ENCODE assay signal across 1 cellular context in genomic region chr21:33491373-33492102, GRCh38.
TF ChIP-seq lines count a peak whose summit lies in the region.

Gene DNAJC28 (minus strand): TSS chr21:33491716. CDS start chr21:33489393, 2,323 bp downstream.

TF ChIP-seq in K562, 482 proteins besides CTCF, POLR2A, EP300 and RAD21 (continued from another document and continues in another):
- TF ChIP-seq HDAC1 (IDR thresholded peaks at IDR 0.05) = peak in 1 of 2 experiments; percentile 94; a peak in 2 of 4 replicates
- peak; percentile 99 for TF ChIP-seq NRF1 (conservative IDR thresholded peaks at IDR 0.05 in 1 of 2, IDR thresholded peaks at IDR 0.05 in 1 of 2)
- 0 out of 2 replicates have a peak, but pooled peaks have one; percentile 33 for TF ChIP-seq CBFA2T3 (IDR thresholded peaks at IDR 0.05)
- 0 out of 4 replicates have a peak, but pooled peaks of 1 of the 2 experiments have one; percentile 19 for TF ChIP-seq ZNF639 (CRISPR knock-in tag; conservative IDR thresholded peaks at IDR 0.05 in 1 of 2, IDR thresholded peaks at IDR 0.05 in 1 of 2)
- no peak for TF ChIP-seq ZNF280B (CRISPR knock-in tag; IDR thresholded peaks at IDR 0.05)
- peak; percentile 84 for TF ChIP-seq EP400 (IDR thresholded peaks at IDR 0.05)
- peak; percentile 97 for TF ChIP-seq ZBTB2 (IDR thresholded peaks at IDR 0.05)
- TF ChIP-seq KLF1 (tag; IDR thresholded peaks at IDR 0.05) = peak; percentile 63
- TF ChIP-seq TAF1 (IDR thresholded peaks at IDR 0.05; ENCODE audit: control insufficient read depth, extremely low read depth, insufficient read depth, low read length, severe bottlenecking) = peak; percentile 39
- TF ChIP-seq ATF3 (IDR thresholded peaks at IDR 0.05) = peak; percentile 32; the same call in 1 of the 2 replicates
- TF ChIP-seq ATF3 (CRISPR knock-in tag; conservative IDR thresholded peaks at IDR 0.05) = no peak; the same call in 1 of the 2 replicates
- TF ChIP-seq KLF13 (tag; IDR thresholded peaks at IDR 0.05; ENCODE audit: borderline replicate concordance, low read depth) = peak; percentile 81
- no peak for TF ChIP-seq HNRNPUL1 (IDR thresholded peaks at IDR 0.05; ENCODE audit: low read length)
- TF ChIP-seq CHD2 (IDR thresholded peaks at IDR 0.05; ENCODE audit: low read depth, low read length) = peak; percentile 4; the same call in 1 of the 2 replicates
- peak; percentile 100 for TF ChIP-seq DACH1 (IDR thresholded peaks at IDR 0.05; ENCODE audit: partially characterized antibody)
- no peak for TF ChIP-seq POLR3G (IDR thresholded peaks at IDR 0.05; ENCODE audit: extremely low read depth, insufficient read length, insufficient replicate concordance)
- peak; percentile 59; the same call in 1 of the 2 replicates for TF ChIP-seq ZBTB17 (CRISPR knock-in tag; IDR thresholded peaks at IDR 0.05)
- TF ChIP-seq SMC3 (conservative IDR thresholded peaks at IDR 0.05; ENCODE audit: insufficient read depth, low read depth, low read length) = no peak
- no peak for TF ChIP-seq CREB5 (CRISPR knock-in tag; IDR thresholded peaks at IDR 0.05)
- peak; percentile 89 for TF ChIP-seq TCF7L2 (IDR thresholded peaks at IDR 0.05; ENCODE audit: low read depth, low read length)
- TF ChIP-seq TEAD4 (IDR thresholded peaks at IDR 0.05; ENCODE audit: low read length) = no peak
- no peak for TF ChIP-seq TEAD4 (CRISPR knock-in tag; IDR thresholded peaks at IDR 0.05; ENCODE audit: borderline replicate concordance)
- no peak for TF ChIP-seq ZNF561 (CRISPR knock-in tag; conservative IDR thresholded peaks at IDR 0.05)
- TF ChIP-seq EHMT2 (IDR thresholded peaks at IDR 0.05) = no peak
- TF ChIP-seq DIDO1 (tag; IDR thresholded peaks at IDR 0.05; ENCODE audit: low read depth) = peak; percentile 65; the same call in 1 of the 2 replicates
- TF ChIP-seq ZBTB11 (CRISPR knock-in tag; IDR thresholded peaks at IDR 0.05) = peak in 1 of 3 experiments; percentile 72; a peak in 2 of 6 replicates
- TF ChIP-seq ARID4B (CRISPR knock-in tag; IDR thresholded peaks at IDR 0.05) = peak; percentile 99
- TF ChIP-seq ZKSCAN1 (IDR thresholded peaks at IDR 0.05; ENCODE audit: low read depth, low read length) = 0 out of 2 replicates have a peak, but pooled peaks have one; percentile 22
- no peak for TF ChIP-seq ZBTB1 (CRISPR knock-in tag; IDR thresholded peaks at IDR 0.05; ENCODE audit: borderline replicate concordance, low read depth)
- TF ChIP-seq ZNF764 (CRISPR knock-in tag; IDR thresholded peaks at IDR 0.05; ENCODE audit: low read depth) = no peak
- 0 out of 2 replicates have a peak, but pooled peaks have one; percentile 18 for TF ChIP-seq ZNF436 (CRISPR knock-in tag; IDR thresholded peaks at IDR 0.05)
- TF ChIP-seq RBM25 (IDR thresholded peaks at IDR 0.05; ENCODE audit: low read depth, low read length, severe bottlenecking) = no peak
- peak; percentile 45 to 99 for TF ChIP-seq FOXK2 (conservative IDR thresholded peaks at IDR 0.05 in 1 of 2, IDR thresholded peaks at IDR 0.05 in 1 of 2; ENCODE audit: low read depth in 2 of 2)
- TF ChIP-seq CTBP1 (IDR thresholded peaks at IDR 0.05; ENCODE audit: borderline replicate concordance) = peak; percentile 63; the same call in 1 of the 2 replicates
- TF ChIP-seq ARID3B (CRISPR knock-in tag; IDR thresholded peaks at IDR 0.05; ENCODE audit: borderline replicate concordance) = 0 out of 2 replicates have a peak, but pooled peaks have one; percentile 26
- peak; percentile 37; the same call in 1 of the 2 replicates for TF ChIP-seq CREM (IDR thresholded peaks at IDR 0.05; ENCODE audit: low read depth)
- TF ChIP-seq RB1 (IDR thresholded peaks at IDR 0.05; ENCODE audit: low read depth) = peak; percentile 80
- TF ChIP-seq SRSF7 (optimal IDR thresholded peaks at IDR 0.05; ENCODE audit: low read depth, low read length) = no peak
- no peak for TF ChIP-seq ZNF324 (CRISPR knock-in tag; IDR thresholded peaks at IDR 0.05)
- TF ChIP-seq ESRRA (IDR thresholded peaks at IDR 0.05; ENCODE audit: borderline replicate concordance, low read depth) = peak; percentile 47; the same call in 1 of the 2 replicates
- peak in 1 of 2 experiments; percentile 98; a peak in 2 of 4 replicates for TF ChIP-seq NONO (IDR thresholded peaks at IDR 0.05; ENCODE audit: low read depth in 2 of 2, low read length in 1 of 2)
- TF ChIP-seq NFIX (CRISPR knock-in tag; IDR thresholded peaks at IDR 0.05; ENCODE audit: low read depth) = peak; percentile 41
- no peak for TF ChIP-seq RBM34 (IDR thresholded peaks at IDR 0.05; ENCODE audit: borderline replicate concordance, insufficient read depth, low read length)
- TF ChIP-seq L3MBTL2 (IDR thresholded peaks at IDR 0.05) = peak; percentile 86
- TF ChIP-seq THRB (CRISPR knock-in tag; conservative IDR thresholded peaks at IDR 0.05) = 0 out of 2 replicates have a peak, but pooled peaks have one; percentile 57
- TF ChIP-seq FOS (IDR thresholded peaks at IDR 0.05; ENCODE audit: extremely low read depth, insufficient read length) = no peak
- no peak for TF ChIP-seq ARID2 (IDR thresholded peaks at IDR 0.05)
- no peak for TF ChIP-seq SP2 (IDR thresholded peaks at IDR 0.05; ENCODE audit: extremely low read depth, low read depth, low read length, poor library complexity, severe bottlenecking)
- TF ChIP-seq ASH1L (IDR thresholded peaks at IDR 0.05; ENCODE audit: borderline replicate concordance, low read depth, partially characterized antibody) = peak; percentile 80
